ENCODE assay signal across 8 cellular contexts in the genomic region with DNA sequence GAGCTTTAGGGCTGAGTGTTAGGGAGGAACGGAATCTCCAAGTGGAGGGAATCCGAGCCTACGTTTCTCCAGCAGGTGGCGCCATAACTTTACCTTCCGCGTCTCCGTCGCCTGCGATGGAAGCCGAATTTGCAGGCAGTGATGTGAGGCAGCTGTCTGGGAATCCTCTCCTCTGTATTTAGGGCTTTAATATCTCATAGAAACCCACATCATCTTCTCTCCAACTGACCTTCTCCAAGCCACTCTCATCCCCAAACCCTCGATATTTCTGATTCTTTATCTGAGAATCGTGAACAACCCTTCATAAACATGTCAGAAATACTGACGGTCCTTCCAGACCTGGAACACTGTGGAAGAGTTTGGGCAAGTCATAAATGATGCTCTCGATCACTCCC. TPM values are rescaled to one million over a fixed set of nuclear protein-coding genes. Genes with fewer than 3 reads are reported as not detected.
DNase-seq lines count a peak whose midpoint lies in the region; ATAC-seq and TF ChIP-seq lines count a peak whose summit lies in the region.

No MANE protein-coding gene starts in this region.

- H3K36me3 ChIP-seq in neutrophil = no peaks in the 10 kb centered on the region

- no peak overlapping the region for H3K27ac Mint-ChIP-seq in activated T-cell treated with anti-CD3 and anti-CD28 coated beads, Interleukin-2, amount 50 U/mL, for 72 hours

- TF ChIP-seq CTCF in LNCaP clone FGC (IDR thresholded peaks at IDR 0.05; ENCODE audit: control insufficient read depth, extremely low read depth, insufficient read depth) (peak; percentile 63), fibroblast of pulmonary artery (IDR thresholded peaks at IDR 0.05; ENCODE audit: low read length, missing control alignments) (peak; percentile 85), neutrophil (IDR thresholded peaks at IDR 0.05) (peak; percentile 72)

- no peak overlapping the region for H3K27ac ChIP-seq in neutrophil

- H3K9me3 ChIP-seq in neutrophil = no peaks in the 10 kb centered on the region

- peak in 1 of 2 donors; percentile 63 for ATAC-seq in activated T-cell treated with anti-CD3 and anti-CD28 coated beads, Interleukin-2, amount 50 U/mL, for 72 hours (replicated peaks in 1 of 2)
- ATAC-seq in HG02981 (IDR thresholded peaks at IDR 0.05; ENCODE audit: unreplicated experiment) = no peak

- H3K9me3 Mint-ChIP-seq in activated T-cell treated with anti-CD3 and anti-CD28 coated beads, Interleukin-2, amount 50 U/mL, for 72 hours = no peaks in the 10 kb centered on the region

- H3K27me3 ChIP-seq in neutrophil = peaks cover 54% of the 10 kb centered on the region

- H3K4me3 Mint-ChIP-seq in activated T-cell treated with anti-CD3 and anti-CD28 coated beads, Interleukin-2, amount 50 U/mL, for 72 hours = no peak overlapping the region

- H3K27me3 Mint-ChIP-seq in activated T-cell treated with anti-CD3 and anti-CD28 coated beads, Interleukin-2, amount 50 U/mL, for 72 hours (ENCODE audit: low read depth) = peaks cover 47% of the 10 kb centered on the region

- no peak overlapping the region for H3K4me3 ChIP-seq in LNCaP clone FGC (ENCODE audit: low read depth, low read length)
- H3K4me3 ChIP-seq in fibroblast of pulmonary artery (replicated peaks; ENCODE audit: low read depth, low read length) = no peak overlapping the region
- H3K4me3 ChIP-seq in neutrophil (ENCODE audit: low read depth in 1 of 2, low read length in 1 of 2) = no peak overlapping the region

- no peaks in the 10 kb centered on the region for H3K4me1 ChIP-seq in neutrophil (ENCODE audit: control insufficient read depth in 1 of 2, insufficient read depth in 1 of 2, low read depth in 1 of 2, low read length in 1 of 2)

- DNase-seq in DMS79 (lab: John Stamatoyannopoulos, UW) (peak; percentile 28), LNCaP clone FGC (ENCODE audit: low read depth) (peak; percentile 1), RKO (ENCODE audit: low spot score) (peak; percentile 62), fibroblast of pulmonary artery (ENCODE audit: low read depth) (peak; percentile 86), superior temporal gyrus (ENCODE audit: extremely low spot score) (peak; percentile 91)
- peak; percentile 70 to 73 for DNase-seq in activated T-cell treated with anti-CD3 and anti-CD28 coated beads, Interleukin-2, amount 50 U/mL, for 72 hours

- H3K4me1 Mint-ChIP-seq in activated T-cell treated with anti-CD3 and anti-CD28 coated beads, Interleukin-2, amount 50 U/mL, for 72 hours (ENCODE audit: low read depth) = peaks cover 4% of the 10 kb centered on the region

- no peaks in the 10 kb centered on the region for H3K36me3 Mint-ChIP-seq in activated T-cell treated with anti-CD3 and anti-CD28 coated beads, Interleukin-2, amount 50 U/mL, for 72 hours (ENCODE audit: insufficient read depth in 2 of 2)

RNA-seq across cellular contexts. Expression of a gene that starts 27.5 kb away (rescaled TPM):
- under 1 TPM in 1 of 2 donors, not detected in 1; 0.12 TPM for total RNA-seq in activated T-cell treated with anti-CD3 and anti-CD28 coated beads, Interleukin-2, amount 50 U/mL, for 72 hours

RNA-seq across cellular contexts. Expression of a gene that starts 40.2 kb away (rescaled TPM):
- not detected for total RNA-seq in activated T-cell treated with anti-CD3 and anti-CD28 coated beads, Interleukin-2, amount 50 U/mL, for 72 hours

Comparison
In these comparisons a context has a peak if more than half of its experiments do, and no peak if none do; other contexts are left out.
1. DNase-seq: peak in every context shown above with its lines; median percentile 91 in superior temporal gyrus; 86 in fibroblast of pulmonary artery; 72 in activated T-cell treated with anti-CD3 and anti-CD28 coated beads, Interleukin-2, amount 50 U/mL, for 72 hours; 62 in RKO; 28 in DMS79; 1 in LNCaP clone FGC.